In the genomic region with DNA sequence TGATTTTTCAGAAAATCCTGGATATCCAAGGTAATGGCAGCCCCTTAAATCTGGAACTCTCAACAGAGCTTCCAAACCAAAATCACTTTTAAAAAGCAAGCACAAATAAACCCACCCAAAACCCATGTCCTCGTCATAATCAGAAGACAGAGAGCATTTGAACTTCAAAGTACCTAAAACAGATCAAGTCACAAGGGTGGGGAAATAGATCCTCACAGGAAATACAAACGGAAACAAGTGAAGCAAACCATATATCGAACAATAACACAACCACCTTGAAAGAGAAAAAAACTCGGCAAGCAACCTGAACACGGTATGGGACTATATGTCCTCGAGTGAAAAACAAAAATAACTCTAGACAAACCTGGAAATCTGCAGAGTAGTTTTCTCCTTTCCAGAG, we compare ENCODE assay signal across 18 cellular contexts. TPM values are rescaled to one million over a fixed set of nuclear protein-coding genes. Genes with fewer than 3 reads are reported as not detected.
"Had no signal": no experiment of that assay in that cellular context is flagged by ENCODE, and none has a peak within 500 bp of the region (broad histone marks: within the 10 kb centered on the region; RNA-seq: fewer than 3 reads in every experiment).

No MANE protein-coding gene starts in this region.

- H3K4me1 Mint-ChIP-seq: nephron progenitor cell had no signal

- H3K36me3 ChIP-seq: heart left ventricle, neutrophil, right atrium auricular region had no signal

- H3K27ac ChIP-seq: heart left ventricle, neutrophil, right atrium auricular region had no signal

- DNase-seq: effector memory CD4-positive, alpha-beta T cell; heart left ventricle; hippocampal formation; left colon; left ventricle myocardium superior; mesenchymal stem cell; midbrain; nephron progenitor cell; small intestine; stimulated activated CD4-positive, alpha-beta T cell treated with anti-CD3 and anti-CD28 coated beads, Interleukin-12 subunit alpha, Interleukin-12 subunit beta, amount 100 ng/mL, for 4 hours; stimulated activated naive CD4-positive, alpha-beta T cell treated with Interleukin-2 at 50 U/mL for 16 hours; trophoblast cell had no signal

- H3K4me3 Mint-ChIP-seq: nephron progenitor cell had no signal

- ATAC-seq: esophagus mucosa, heart left ventricle, left colon, left ventricle myocardium superior had no signal

- H3K27ac Mint-ChIP-seq: nephron progenitor cell had no signal

- H3K4me3 ChIP-seq: heart left ventricle, lung, right atrium auricular region had no signal

- H3K27me3 ChIP-seq: right atrium auricular region had no signal

- H3K9me3 ChIP-seq: heart left ventricle, neutrophil had no signal

RNA-seq across cellular contexts. Expression of a gene that starts 32.2 kb away (rescaled TPM):
- total RNA-seq: fibroblast of lung, left colon, right atrium auricular region had no signal
- polyA plus RNA-seq: fibroblast of lung had no signal

RNA-seq across cellular contexts. Expression of a gene that starts 58.8 kb away (rescaled TPM):
- total RNA-seq: glomerular endothelial cell had no signal
- polyA plus RNA-seq: fibroblast of lung had no signal
